Comparison of ENCODE assay signal across 26 cellular contexts in the genomic region with DNA sequence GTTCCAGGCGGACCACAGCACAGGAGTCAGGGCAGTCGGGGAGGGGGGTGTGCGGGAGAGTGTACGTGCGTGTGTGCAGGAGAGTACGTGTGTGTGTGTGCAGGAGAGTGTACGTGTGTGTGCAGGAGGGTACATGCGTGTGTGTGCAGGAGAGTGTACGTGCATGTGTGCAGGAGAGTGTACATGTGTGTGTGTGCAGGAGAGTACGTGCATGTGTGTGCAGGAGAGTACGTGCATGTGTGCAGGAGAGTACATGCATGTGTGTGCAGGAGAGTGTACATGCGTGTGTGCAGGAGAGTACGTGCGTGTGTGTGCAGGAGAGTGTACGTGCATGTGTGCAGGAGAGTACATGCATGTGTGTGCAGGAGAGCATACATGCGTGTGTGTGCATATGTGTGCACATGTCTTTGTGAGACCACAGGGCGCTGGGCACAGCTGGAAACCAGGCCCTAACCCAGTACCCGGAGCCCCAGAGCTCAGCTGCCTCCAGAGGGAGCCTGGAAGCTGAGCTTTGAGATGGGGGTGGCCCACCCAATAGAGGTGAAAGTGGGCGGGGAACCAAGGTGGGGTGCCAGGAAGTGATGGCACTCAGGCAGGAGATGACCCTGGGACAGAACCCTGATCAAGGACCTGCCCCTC. TPM values are rescaled to one million over a fixed set of nuclear protein-coding genes. Genes with fewer than 3 reads are reported as not detected.
A peak's percentile ranks its signal among the peaks of the same experiment; 100 is the strongest.
DNase-seq lines count a peak whose midpoint lies in the region; ATAC-seq, FAIRE-seq and TF ChIP-seq lines count a peak whose summit lies in the region.
"Had no signal": no experiment of that assay in that cellular context is flagged by ENCODE, and none has a peak within 500 bp of the region (broad histone marks: within the 10 kb centered on the region; RNA-seq: fewer than 3 reads in every experiment).

No MANE protein-coding gene starts in this region.

- H3K9me3 ChIP-seq in DND-41 (ENCODE audit: insufficient read depth, low read length, severe bottlenecking) (no peaks in the 10 kb centered on the region), osteoblast (ENCODE audit: low read depth, low read length) (no peaks in the 10 kb centered on the region)
- H3K9me3 ChIP-seq: BLaER1 had no signal

- H3K27ac ChIP-seq in DND-41 (ENCODE audit: low read length) (no peak overlapping the region), osteoblast (ENCODE audit: low read depth, low read length) (no peak overlapping the region)
- H3K27ac ChIP-seq: BLaER1, HL-60 had no signal

- TF ChIP-seq CTCF in DND-41 (IDR thresholded peaks at IDR 0.05; ENCODE audit: borderline replicate concordance, extremely low read depth, low read length, poor library complexity, severe bottlenecking) (peak; percentile 6), glutamatergic neuron (IDR thresholded peaks at IDR 0.05; ENCODE audit: partially characterized antibody, unreplicated experiment) (no peak), osteoblast (IDR thresholded peaks at IDR 0.05; ENCODE audit: extremely low read depth, low read depth, low read length) (no peak), osteocyte (IDR thresholded peaks at IDR 0.05) (no peak)

- H2AFZ ChIP-seq in DND-41 (ENCODE audit: low read depth, low read length) (no peak overlapping the region), osteoblast (ENCODE audit: low read length) (no peak overlapping the region)

- H3K4me2 ChIP-seq in DND-41 (ENCODE audit: insufficient read depth, low read length) (no peak overlapping the region), osteoblast (ENCODE audit: insufficient read depth, low read length) (no peak overlapping the region)

- H4K20me1 ChIP-seq in DND-41 (ENCODE audit: insufficient read depth, low read length): no peaks in the 10 kb centered on the region; the same call in 1 of the 2 replicates
- no peaks in the 10 kb centered on the region for H4K20me1 ChIP-seq in osteoblast (ENCODE audit: insufficient read depth, low read length)
- H4K20me1 ChIP-seq: BLaER1 had no signal

- ATAC-seq in DND-41 (ENCODE audit: insufficient read depth, low read depth) (0 out of 3 replicates have a peak, but pooled peaks have one; percentile 29), GM18505 (IDR thresholded peaks at IDR 0.05; ENCODE audit: unreplicated experiment) (no peak), HG03378 (IDR thresholded peaks at IDR 0.05; ENCODE audit: unreplicated experiment) (no peak)
- ATAC-seq: HCT116, PC-3 had no signal

- H3K4me1 Mint-ChIP-seq in glutamatergic neuron (ENCODE audit: low read depth, unreplicated experiment): peaks cover 3% of the 10 kb centered on the region
- H3K4me1 Mint-ChIP-seq in osteocyte (ENCODE audit: unreplicated experiment): no peaks in the 10 kb centered on the region
- H3K4me1 Mint-ChIP-seq: CD4-positive, CD25-positive, alpha-beta regulatory T cell had no signal

- peak; percentile 96 for FAIRE-seq in HTR-8/SVneo (lab: Jason Lieb, UNC)
- FAIRE-seq: A204.1, D721Med had no signal

- H3K9me3 Mint-ChIP-seq in glutamatergic neuron (ENCODE audit: unreplicated experiment): peaks cover 1% of the 10 kb centered on the region
- no peaks in the 10 kb centered on the region for H3K9me3 Mint-ChIP-seq in osteocyte (ENCODE audit: unreplicated experiment)
- H3K9me3 Mint-ChIP-seq: CD4-positive, CD25-positive, alpha-beta regulatory T cell had no signal

- H3K9ac ChIP-seq in DND-41 (ENCODE audit: low read depth, low read length): no peak overlapping the region
- H3K9ac ChIP-seq: BLaER1 had no signal

- TF ChIP-seq POLR2A in GM18505 (IDR thresholded peaks at IDR 0.05; ENCODE audit: borderline replicate concordance, extremely low read depth, insufficient read depth, insufficient read length): no peak

- no peaks in the 10 kb centered on the region for H3K79me2 ChIP-seq in DND-41 (ENCODE audit: insufficient read depth, low read length)
- no peaks in the 10 kb centered on the region for H3K79me2 ChIP-seq in osteoblast (ENCODE audit: insufficient read depth, low read length)

- H3K4me1 ChIP-seq in DND-41 (ENCODE audit: insufficient read depth, low read length) (no peaks in the 10 kb centered on the region), osteoblast (ENCODE audit: insufficient read depth, low read length) (peaks cover 12% of the 10 kb centered on the region)

- no peak overlapping the region for H3K27ac Mint-ChIP-seq in glutamatergic neuron (ENCODE audit: unreplicated experiment)
- no peak overlapping the region for H3K27ac Mint-ChIP-seq in osteocyte (ENCODE audit: unreplicated experiment)
- H3K27ac Mint-ChIP-seq: CD4-positive, CD25-positive, alpha-beta regulatory T cell had no signal

- peaks cover 3% of the 10 kb centered on the region for H3K27me3 ChIP-seq in DND-41 (ENCODE audit: insufficient read depth, low read length, poor library complexity)
- H3K27me3 ChIP-seq in osteoblast (ENCODE audit: insufficient read depth, low read length): peaks cover 13% of the 10 kb centered on the region
- H3K27me3 ChIP-seq: BLaER1 had no signal

- DNase-seq in DND-41: no peak
- DNase-seq in HTR-8/SVneo (ENCODE audit: insufficient read length, low spot score): no peak
- peak; percentile 17 for DNase-seq in glutamatergic neuron
- DNase-seq in osteoblast (ENCODE audit: insufficient read length, low spot score, missing footprints): peak; percentile 29
- DNase-seq in osteocyte (ENCODE audit: extremely low spot score, unreplicated experiment): no peak
- no peak for DNase-seq in COLO829 (ENCODE audit: low spot score)
- DNase-seq: CD4-positive, CD25-positive, alpha-beta regulatory T cell; Kasumi-1; MV-4-11; NCI-H1105; NCI-H1436 treated with DMSO at 0.1 percent for 48 hours; NCI-H187 treated with DMSO at 0.1 percent for 48 hours; NCI-H446; NCI-H524 treated with DMSO at 0.1 percent for 48 hours; NCI-H774; PC-3 had no signal

- no peak overlapping the region for H3K4me3 ChIP-seq in DND-41 (ENCODE audit: low read depth in 1 of 2, low read length in 2 of 2)
- no peak overlapping the region for H3K4me3 ChIP-seq in osteoblast (ENCODE audit: insufficient read depth, low read length)
- H3K4me3 ChIP-seq: BLaER1 had no signal

- H3K4me3 Mint-ChIP-seq in glutamatergic neuron (ENCODE audit: unreplicated experiment) (no peak overlapping the region), osteocyte (ENCODE audit: unreplicated experiment) (no peak overlapping the region)
- H3K4me3 Mint-ChIP-seq: CD4-positive, CD25-positive, alpha-beta regulatory T cell had no signal

- H3K36me3 Mint-ChIP-seq in glutamatergic neuron (ENCODE audit: unreplicated experiment): no peaks in the 10 kb centered on the region
- no peaks in the 10 kb centered on the region for H3K36me3 Mint-ChIP-seq in osteocyte (ENCODE audit: unreplicated experiment)
- H3K36me3 Mint-ChIP-seq: CD4-positive, CD25-positive, alpha-beta regulatory T cell had no signal

- H3K27me3 Mint-ChIP-seq in glutamatergic neuron (ENCODE audit: unreplicated experiment): peaks cover 6% of the 10 kb centered on the region
- peaks cover 2% of the 10 kb centered on the region for H3K27me3 Mint-ChIP-seq in osteocyte (ENCODE audit: unreplicated experiment)
- H3K27me3 Mint-ChIP-seq: CD4-positive, CD25-positive, alpha-beta regulatory T cell had no signal

- H3K36me3 ChIP-seq in DND-41 (ENCODE audit: insufficient read depth, low read length) (no peaks in the 10 kb centered on the region), osteoblast (ENCODE audit: insufficient read depth, low read length) (no peaks in the 10 kb centered on the region)
- H3K36me3 ChIP-seq: BLaER1 had no signal

RNA-seq across cellular contexts. Expression of gene KLHL30, which starts 13.9 kb away (rescaled TPM):
- total RNA-seq in glutamatergic neuron (ENCODE audit: unreplicated experiment) (3.5 TPM), osteoblast (under 0.01 TPM in 2 replicates), osteocyte (1.0 and 1.2 TPM in 2 replicates)
- total RNA-seq: CD4-positive, CD25-positive, alpha-beta regulatory T cell; H4; M059J; PC-3; SK-MEL-5 had no signal

RNA-seq across cellular contexts. Expression of gene ESPNL, which starts 24.5 kb away (rescaled TPM):
- total RNA-seq in glutamatergic neuron (ENCODE audit: unreplicated experiment): 0.81 TPM
- 1.8 and 9.8 TPM in 2 replicates for total RNA-seq in osteoblast
- not detected in 2 replicates for total RNA-seq in osteocyte
- total RNA-seq: CD4-positive, CD25-positive, alpha-beta regulatory T cell; H4; M059J; PC-3 had no signal

RNA-seq across cellular contexts. Expression of gene ERFE, which starts 34.2 kb away (rescaled TPM):
- total RNA-seq in glutamatergic neuron (ENCODE audit: unreplicated experiment) (12.2 TPM), osteoblast (0.88 and 1.8 TPM in 2 replicates), osteocyte (1.0 and 1.2 TPM in 2 replicates)
- total RNA-seq: CD4-positive, CD25-positive, alpha-beta regulatory T cell had no signal

Comparison
In these comparisons a context has a peak if more than half of its experiments do, and no peak if none do; other contexts are left out.
1. DNase-seq: peak in glutamatergic neuron (single experiment) and osteoblast (single experiment); none in DND-41 (single experiment), HTR-8/SVneo (single experiment), osteocyte (single experiment) and COLO829 (single experiment).